ENCODE assay signal across 28 cellular contexts in genomic region chr2:206432432-206433082, GRCh38.
"Had no signal": no experiment of that assay in that cellular context is flagged by ENCODE, and none has a peak within 500 bp of the region (broad histone marks: within the 10 kb centered on the region; RNA-seq: fewer than 3 reads in every experiment).

No MANE protein-coding gene starts in this region.

- H3K27me3 ChIP-seq: ascending aorta, cardiac muscle cell, colonic mucosa had no signal

- H3K27ac ChIP-seq: ascending aorta, breast epithelium, cardiac muscle cell, colonic mucosa, epithelial cell of prostate, heart left ventricle had no signal

- H3K4me3 Mint-ChIP-seq: activated CD4-positive, alpha-beta memory T cell treated with anti-CD3 and anti-CD28 coated beads, Interleukin-2, amount 10 ng/mL, durations not matched to agents 7 days and 5 days; activated CD4-positive, alpha-beta T cell treated with anti-CD3 and anti-CD28 coated beads for 36 hours; activated CD4-positive, alpha-beta T cell treated with anti-CD3 and anti-CD28 coated beads, Interleukin-2, amount 10 ng/mL, durations not matched to agents 24 days and 14 days; activated naive CD4-positive, alpha-beta T cell treated with anti-CD3 and anti-CD28 coated beads, Interleukin-2, amount 10 ng/mL, durations not matched to agents 7 days and 5 days; activated naive CD8-positive, alpha-beta T cell treated with anti-CD3 and anti-CD28 coated beads, Interleukin-2, amount 10 ng/mL, durations not matched to agents 7 days and 5 days; activated T-cell treated with anti-CD3 and anti-CD28 coated beads, Interleukin-2, amount 50 U/mL, for 24 hours; activated T-cell treated with anti-CD3 and anti-CD28 coated beads, Interleukin-2, amount 50 U/mL, for 72 hours; brain had no signal

- H3K9me3 Mint-ChIP-seq: activated CD4-positive, alpha-beta memory T cell treated with anti-CD3 and anti-CD28 coated beads, Interleukin-2, amount 10 ng/mL, durations not matched to agents 7 days and 5 days; activated CD4-positive, alpha-beta T cell treated with anti-CD3 and anti-CD28 coated beads, Interleukin-2, amount 10 ng/mL, durations not matched to agents 24 days and 14 days; activated naive CD4-positive, alpha-beta T cell treated with anti-CD3 and anti-CD28 coated beads, Interleukin-2, amount 10 ng/mL, durations not matched to agents 7 days and 5 days; activated naive CD4-positive, alpha-beta T cell treated with anti-CD3 and anti-CD28 coated beads, Interleukin-2, amount 50 U/mL, for 72 hours; activated naive CD8-positive, alpha-beta T cell treated with anti-CD3 and anti-CD28 coated beads, Interleukin-2, amount 10 ng/mL, durations not matched to agents 7 days and 5 days; activated T-cell treated with anti-CD3 and anti-CD28 coated beads, Interleukin-2, amount 50 U/mL, for 24 hours; activated T-cell treated with anti-CD3 and anti-CD28 coated beads, Interleukin-2, amount 50 U/mL, for 72 hours had no signal

- H3K4me1 ChIP-seq: ascending aorta, breast epithelium, colonic mucosa, heart left ventricle had no signal

- H3K4me3 ChIP-seq: ascending aorta, breast epithelium, cardiac muscle cell, colonic mucosa, heart left ventricle had no signal

- H3K4me1 Mint-ChIP-seq: activated CD4-positive, alpha-beta memory T cell treated with anti-CD3 and anti-CD28 coated beads, Interleukin-2, amount 10 ng/mL, durations not matched to agents 7 days and 5 days; activated CD4-positive, alpha-beta T cell treated with anti-CD3 and anti-CD28 coated beads for 36 hours; activated CD4-positive, alpha-beta T cell treated with anti-CD3 and anti-CD28 coated beads, Interleukin-2, amount 10 ng/mL, durations not matched to agents 24 days and 14 days; activated naive CD4-positive, alpha-beta T cell treated with anti-CD3 and anti-CD28 coated beads, Interleukin-2, amount 10 ng/mL, durations not matched to agents 7 days and 5 days; activated naive CD8-positive, alpha-beta T cell treated with anti-CD3 and anti-CD28 coated beads, Interleukin-2, amount 10 ng/mL, durations not matched to agents 7 days and 5 days had no signal

- H3K9me3 ChIP-seq: ascending aorta, breast epithelium, colonic mucosa, heart left ventricle had no signal

- DNase-seq: activated CD4-positive, alpha-beta memory T cell treated with anti-CD3 and anti-CD28 coated beads, Interleukin-2, amount 10 ng/mL, durations not matched to agents 7 days and 5 days; activated CD4-positive, alpha-beta T cell treated with anti-CD3 and anti-CD28 coated beads for 36 hours; activated CD4-positive, alpha-beta T cell treated with anti-CD3 and anti-CD28 coated beads, Interleukin-2, amount 10 ng/mL, durations not matched to agents 24 days and 14 days; activated CD4-positive, alpha-beta T cell treated with anti-CD3 and anti-CD28 coated beads, Interleukin-2, amount 50 U/mL, for 4 hours; activated CD4-positive, CD25-positive, alpha-beta regulatory T cell; activated CD4-positive, CD25-positive, alpha-beta regulatory T cell treated with anti-CD3 and anti-CD28 coated beads, Interleukin-2, amount 50 U/mL, for 72 hours; activated CD8-positive, alpha-beta memory T cell treated with anti-CD3 and anti-CD28 coated beads, Interleukin-2, amount 50 U/mL, for 48 hours; activated gamma-delta T cell; activated naive CD4-positive, alpha-beta T cell; activated naive CD4-positive, alpha-beta T cell treated with anti-CD3 and anti-CD28 coated beads, Interleukin-2, amount 10 ng/mL, durations not matched to agents 7 days and 5 days; activated naive CD8-positive, alpha-beta T cell treated with anti-CD3 and anti-CD28 coated beads, Interleukin-2, amount 10 ng/mL, durations not matched to agents 7 days and 5 days; activated T-cell treated with anti-CD3 and anti-CD28 coated beads for 4 hours; activated T-cell treated with anti-CD3 and anti-CD28 coated beads, Interleukin-2, amount 50 U/mL, for 24 hours; activated T-cell treated with anti-CD3 and anti-CD28 coated beads, Interleukin-2, amount 50 U/mL, for 72 hours; central memory CD4-positive, alpha-beta T cell; cerebellar nuclear complex; colonic mucosa; effector CD8-positive, alpha-beta T cell; foreskin fibroblast; glutamatergic neuron; heart left ventricle; T-helper 2 cell had no signal

- H3K27ac Mint-ChIP-seq: activated CD4-positive, alpha-beta memory T cell treated with anti-CD3 and anti-CD28 coated beads, Interleukin-2, amount 10 ng/mL, durations not matched to agents 7 days and 5 days; activated CD4-positive, alpha-beta T cell treated with anti-CD3 and anti-CD28 coated beads for 36 hours; activated CD4-positive, alpha-beta T cell treated with anti-CD3 and anti-CD28 coated beads, Interleukin-2, amount 10 ng/mL, durations not matched to agents 24 days and 14 days; activated naive CD4-positive, alpha-beta T cell treated with anti-CD3 and anti-CD28 coated beads, Interleukin-2, amount 10 ng/mL, durations not matched to agents 7 days and 5 days; activated naive CD4-positive, alpha-beta T cell treated with anti-CD3 and anti-CD28 coated beads, Interleukin-2, amount 50 U/mL, for 72 hours; activated naive CD8-positive, alpha-beta T cell treated with anti-CD3 and anti-CD28 coated beads, Interleukin-2, amount 10 ng/mL, durations not matched to agents 7 days and 5 days; activated T-cell treated with anti-CD3 and anti-CD28 coated beads, Interleukin-2, amount 50 U/mL, for 24 hours; activated T-cell treated with anti-CD3 and anti-CD28 coated beads, Interleukin-2, amount 50 U/mL, for 72 hours; brain had no signal

- ATAC-seq: activated CD4-positive, alpha-beta T cell treated with anti-CD3 and anti-CD28 coated beads for 36 hours; activated naive CD4-positive, alpha-beta T cell treated with anti-CD3 and anti-CD28 coated beads, Interleukin-2, amount 50 U/mL, for 72 hours; activated T-cell treated with anti-CD3 and anti-CD28 coated beads, Interleukin-2, amount 50 U/mL, for 72 hours; heart left ventricle had no signal

- H3K36me3 ChIP-seq: ascending aorta, breast epithelium, cardiac muscle cell, colonic mucosa, heart left ventricle had no signal

- H3K36me3 Mint-ChIP-seq: activated naive CD4-positive, alpha-beta T cell treated with anti-CD3 and anti-CD28 coated beads, Interleukin-2, amount 10 ng/mL, durations not matched to agents 7 days and 5 days; activated naive CD4-positive, alpha-beta T cell treated with anti-CD3 and anti-CD28 coated beads, Interleukin-2, amount 50 U/mL, for 72 hours; activated naive CD8-positive, alpha-beta T cell treated with anti-CD3 and anti-CD28 coated beads, Interleukin-2, amount 10 ng/mL, durations not matched to agents 7 days and 5 days; brain had no signal
